In the genomic region with DNA sequence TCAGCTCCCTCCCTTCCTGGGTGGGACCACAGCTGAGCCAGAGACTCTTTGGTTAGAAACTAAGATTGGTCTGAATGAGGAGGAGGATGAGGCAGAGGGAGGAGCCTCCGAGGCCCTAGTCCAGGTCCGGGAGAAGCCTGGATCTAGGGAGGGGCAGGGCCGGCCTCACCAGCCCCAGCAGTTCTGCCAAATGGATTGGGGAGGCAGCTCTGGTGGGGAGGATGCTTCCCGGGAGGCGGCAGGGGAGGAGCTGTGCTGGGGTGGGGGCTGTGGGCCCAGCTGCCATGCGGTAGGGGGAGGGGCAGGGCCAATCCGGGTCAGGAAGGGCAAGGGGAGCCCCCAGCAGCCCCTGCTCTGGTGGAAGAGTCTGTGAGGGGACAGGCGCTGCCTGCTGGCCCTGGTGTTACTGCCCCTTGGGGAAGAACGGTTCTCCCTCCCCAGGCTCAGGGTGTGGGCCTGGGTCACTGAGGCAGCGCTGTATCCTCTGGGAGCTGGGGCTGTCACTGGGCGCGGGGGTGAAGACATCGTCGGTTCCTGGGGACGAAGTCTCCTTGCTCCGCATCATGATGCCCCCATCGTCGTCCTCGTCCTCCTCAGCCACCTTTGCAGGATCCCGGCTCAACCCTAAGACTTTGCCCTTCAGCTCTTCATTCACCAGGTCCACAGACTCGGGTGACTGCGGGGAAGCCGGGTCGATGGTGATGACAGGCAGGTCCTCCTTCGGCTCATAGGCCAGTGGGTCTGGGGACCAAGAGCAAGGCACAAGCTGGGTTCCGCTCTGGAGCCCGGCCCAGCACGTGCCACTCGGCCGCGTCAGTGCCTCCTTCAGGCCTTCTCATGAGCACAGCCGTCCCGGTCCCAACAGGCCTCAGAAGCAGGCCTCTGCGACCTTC, we compare ENCODE assay signal across 9 cellular contexts. TPM values are rescaled to one million over a fixed set of nuclear protein-coding genes. Genes with fewer than 3 reads are reported as not detected.
DNase-seq lines count a peak whose midpoint lies in the region; ATAC-seq and TF ChIP-seq lines count a peak whose summit lies in the region.
"Had no signal": no experiment of that assay in that cellular context is flagged by ENCODE, and none has a peak within 500 bp of the region (broad histone marks: within the 10 kb centered on the region; RNA-seq: fewer than 3 reads in every experiment).

No MANE protein-coding gene starts in this region.

- no TSS peak for BruUV-seq in PC-9 (replicated peaks; lab: Mats Ljungman, UMichigan)

- no peaks in the 10 kb centered on the region; the same call in 1 of the 2 replicates for H3F3A ChIP-seq in PC-9 (ENCODE audit: insufficient read depth, low read depth)

- TF ChIP-seq CTCF in hepatocyte (IDR thresholded peaks at IDR 0.05; ENCODE audit: poor library complexity) (no peak), PC-9 (conservative IDR thresholded peaks at IDR 0.05) (no peak)

- peak overlapping the region; percentile 40 for H3K27ac Mint-ChIP-seq in activated T-helper 1 cell treated with anti-CD3 and anti-CD28 coated beads, Interleukin-12 subunit alpha, Interleukin-12 subunit beta, Interleukin-2, Interleukin-4 antibody, amounts not matched to agents 30 ng/mL and 10 ng/mL and 1 ng/mL, durations not matched to agents 14 hours and 24 hours and 36 hours
- H3K27ac Mint-ChIP-seq in stimulated activated naive B cell treated with anti-CD40 and anti-IgM and Interleukin-4, amounts not matched to agents 10 μg/mL and 1 μg/mL and 100 μg/mL, for 72 hours: peak overlapping the region; percentile 99

- H3K9me2 ChIP-seq in hepatocyte (replicated peaks; ENCODE audit: insufficient read depth): no peaks in the 10 kb centered on the region
- no peaks in the 10 kb centered on the region for H3K9me2 ChIP-seq in PC-9 (ENCODE audit: insufficient read depth)

- H4K20me1 ChIP-seq in hepatocyte (ENCODE audit: insufficient read depth, poor library complexity, severe bottlenecking): no peaks in the 10 kb centered on the region
- H4K20me1 ChIP-seq in PC-9 (ENCODE audit: insufficient read depth): no peaks in the 10 kb centered on the region

- no peak for DNase-seq in activated T-helper 1 cell treated with anti-CD3 and anti-CD28 coated beads, Interleukin-12 subunit alpha, Interleukin-12 subunit beta, Interleukin-2, Interleukin-4 antibody, amounts not matched to agents 30 ng/mL and 10 ng/mL and 1 ng/mL, durations not matched to agents 14 hours and 24 hours and 36 hours (ENCODE audit: low spot score)
- peak; percentile 66 for DNase-seq in hepatocyte (ENCODE audit: low spot score)
- DNase-seq in stimulated activated naive B cell treated with anti-CD40 and anti-IgM and Interleukin-4, amounts not matched to agents 10 μg/mL and 1 μg/mL and 100 μg/mL, for 72 hours: no peak
- no peak for DNase-seq in SIG-M5 treated with dmso at 0.1 percent for 504 hours (lab: John Stamatoyannopoulos, UW; ENCODE audit: unreplicated experiment)
- no peak for DNase-seq in PC-9
- DNase-seq in activated gamma-delta T cell treated with Interleukin-2 at 50 U/mL for 16 hours: no peak

- H3K79me2 ChIP-seq in hepatocyte (no peaks in the 10 kb centered on the region), PC-9 (ENCODE audit: low read depth) (no peaks in the 10 kb centered on the region)

- WGBS in hepatocyte (ENCODE audit: low lambda C conversion rate, missing lambda C conversion rate): 84% methylated on average over 31 of the region's 34 CpGs

- H3K4me1 Mint-ChIP-seq in activated T-helper 1 cell treated with anti-CD3 and anti-CD28 coated beads, Interleukin-12 subunit alpha, Interleukin-12 subunit beta, Interleukin-2, Interleukin-4 antibody, amounts not matched to agents 30 ng/mL and 10 ng/mL and 1 ng/mL, durations not matched to agents 14 hours and 24 hours and 36 hours (ENCODE audit: low read depth): peaks cover 14% of the 10 kb centered on the region
- peaks cover 35 to 48% of the 10 kb centered on the region in 2 donors for H3K4me1 Mint-ChIP-seq in stimulated activated naive B cell treated with anti-CD40 and anti-IgM and Interleukin-4, amounts not matched to agents 10 μg/mL and 1 μg/mL and 100 μg/mL, for 72 hours

- CTCF ChIA-PET in PC-9 (lab: Charles Lee): interaction anchor here (0.6 to 1.1 kb wide), 2 partner anchors 54 to 61 kb away, joined by 4 to 6 read pairs; no protein-coding TSS in a partner anchor

- H3K4me2 ChIP-seq in hepatocyte: peak overlapping the region; percentile 50
- H3K4me2 ChIP-seq in PC-9: no peak overlapping the region

- no peak overlapping the region for H3K4me3 Mint-ChIP-seq in activated T-helper 1 cell treated with anti-CD3 and anti-CD28 coated beads, Interleukin-12 subunit alpha, Interleukin-12 subunit beta, Interleukin-2, Interleukin-4 antibody, amounts not matched to agents 30 ng/mL and 10 ng/mL and 1 ng/mL, durations not matched to agents 14 hours and 24 hours and 36 hours
- H3K4me3 Mint-ChIP-seq in stimulated activated naive B cell treated with anti-CD40 and anti-IgM and Interleukin-4, amounts not matched to agents 10 μg/mL and 1 μg/mL and 100 μg/mL, for 72 hours: peak overlapping the region; percentile 30 to 62

- H3K36me3 ChIP-seq in hepatocyte (replicated peaks; ENCODE audit: insufficient read depth, low read depth): no peaks in the 10 kb centered on the region
- H3K36me3 ChIP-seq in PC-9 (ENCODE audit: low read depth): no peaks in the 10 kb centered on the region
- H3K36me3 ChIP-seq: HAP-1 had no signal

- intact Hi-C loops in activated T-helper 1 cell treated with anti-CD3 and anti-CD28 coated beads, Interleukin-12 subunit alpha, Interleukin-12 subunit beta, Interleukin-2, Interleukin-4 antibody, amounts not matched to agents 30 ng/mL and 10 ng/mL and 1 ng/mL, durations not matched to agents 14 hours and 24 hours and 36 hours (cut with micrococcal nuclease): no loop called here
- intact Hi-C loops in PC-9 (cut with micrococcal nuclease; ENCODE audit: unreplicated experiment): no loop called here

- peak overlapping the region; percentile 95 for H3K27ac ChIP-seq in hepatocyte
- no peak overlapping the region for H3K27ac ChIP-seq in PC-9

- H3K27me3 Mint-ChIP-seq in activated T-helper 1 cell treated with anti-CD3 and anti-CD28 coated beads, Interleukin-12 subunit alpha, Interleukin-12 subunit beta, Interleukin-2, Interleukin-4 antibody, amounts not matched to agents 30 ng/mL and 10 ng/mL and 1 ng/mL, durations not matched to agents 14 hours and 24 hours and 36 hours (ENCODE audit: insufficient read depth): no peaks in the 10 kb centered on the region
- no peaks in the 10 kb centered on the region for H3K27me3 Mint-ChIP-seq in stimulated activated naive B cell treated with anti-CD40 and anti-IgM and Interleukin-4, amounts not matched to agents 10 μg/mL and 1 μg/mL and 100 μg/mL, for 72 hours

- peaks cover 6% of the 10 kb centered on the region for H3K36me3 Mint-ChIP-seq in activated T-helper 1 cell treated with anti-CD3 and anti-CD28 coated beads, Interleukin-12 subunit alpha, Interleukin-12 subunit beta, Interleukin-2, Interleukin-4 antibody, amounts not matched to agents 30 ng/mL and 10 ng/mL and 1 ng/mL, durations not matched to agents 14 hours and 24 hours and 36 hours (ENCODE audit: low read depth)
- peaks cover 19 to 30% of the 10 kb centered on the region in 2 donors for H3K36me3 Mint-ChIP-seq in stimulated activated naive B cell treated with anti-CD40 and anti-IgM and Interleukin-4, amounts not matched to agents 10 μg/mL and 1 μg/mL and 100 μg/mL, for 72 hours

- H3K27me3 ChIP-seq in hepatocyte (no peaks in the 10 kb centered on the region), PC-9 (ENCODE audit: insufficient read depth, low read depth) (no peaks in the 10 kb centered on the region)

- H2AFZ ChIP-seq in hepatocyte (no peak overlapping the region), PC-9 (no peak overlapping the region)

- H3K4me3 ChIP-seq in hepatocyte: no peak overlapping the region
- no peak overlapping the region for H3K4me3 ChIP-seq in PC-9
- H3K4me3 ChIP-seq: HAP-1 had no signal

- H3K9me3 ChIP-seq in hepatocyte (ENCODE audit: low read depth) (no peaks in the 10 kb centered on the region), PC-9 (ENCODE audit: insufficient read depth, low read depth) (no peaks in the 10 kb centered on the region)
- H3K9me3 ChIP-seq: HAP-1 had no signal

- no peaks in the 10 kb centered on the region for H3K9me3 Mint-ChIP-seq in activated T-helper 1 cell treated with anti-CD3 and anti-CD28 coated beads, Interleukin-12 subunit alpha, Interleukin-12 subunit beta, Interleukin-2, Interleukin-4 antibody, amounts not matched to agents 30 ng/mL and 10 ng/mL and 1 ng/mL, durations not matched to agents 14 hours and 24 hours and 36 hours
- no peaks in the 10 kb centered on the region for H3K9me3 Mint-ChIP-seq in stimulated activated naive B cell treated with anti-CD40 and anti-IgM and Interleukin-4, amounts not matched to agents 10 μg/mL and 1 μg/mL and 100 μg/mL, for 72 hours

- POLR2A ChIA-PET in PC-9 (lab: Charles Lee; ENCODE audit: unreplicated experiment): interaction anchor here (0.7 kb wide), 1 partner anchor 250 kb away, joined by 3 read pairs; no protein-coding TSS in a partner anchor

- ATAC-seq in HG03108 (IDR thresholded peaks at IDR 0.05; ENCODE audit: unreplicated experiment) (peak; percentile 5), GM21737 (IDR thresholded peaks at IDR 0.05; ENCODE audit: unreplicated experiment) (no peak)
- ATAC-seq in stimulated activated naive B cell treated with anti-CD40 and anti-IgM and Interleukin-4, amounts not matched to agents 10 μg/mL and 1 μg/mL and 100 μg/mL, for 72 hours (replicated peaks): no peak

- H3K4me1 ChIP-seq in hepatocyte (ENCODE audit: insufficient read depth) (peaks cover 25% of the 10 kb centered on the region), PC-9 (replicated peaks; ENCODE audit: insufficient read depth) (0 out of 2 replicates have a peak, but pooled peaks cover 12% of the 10 kb centered on the region)

RNA-seq across cellular contexts. Expression of a gene that starts 54.8 kb away (rescaled TPM):
- 27.9 and 28.8 TPM in 2 replicates for total RNA-seq in activated T-helper 1 cell treated with anti-CD3 and anti-CD28 coated beads, Interleukin-12 subunit alpha, Interleukin-12 subunit beta, Interleukin-2, Interleukin-4 antibody, amounts not matched to agents 30 ng/mL and 10 ng/mL and 1 ng/mL, durations not matched to agents 14 hours and 24 hours and 36 hours
- 9.7 and 13.3 TPM in 2 replicates for total RNA-seq in hepatocyte
- polyA plus RNA-seq in hepatocyte: 29.8 and 31.3 TPM in 2 replicates
- total RNA-seq in PC-9 (2021): 17.9 and 27.5 TPM in 2 replicates
